ENCODE assay signal across 1 cellular context in the genomic region with DNA sequence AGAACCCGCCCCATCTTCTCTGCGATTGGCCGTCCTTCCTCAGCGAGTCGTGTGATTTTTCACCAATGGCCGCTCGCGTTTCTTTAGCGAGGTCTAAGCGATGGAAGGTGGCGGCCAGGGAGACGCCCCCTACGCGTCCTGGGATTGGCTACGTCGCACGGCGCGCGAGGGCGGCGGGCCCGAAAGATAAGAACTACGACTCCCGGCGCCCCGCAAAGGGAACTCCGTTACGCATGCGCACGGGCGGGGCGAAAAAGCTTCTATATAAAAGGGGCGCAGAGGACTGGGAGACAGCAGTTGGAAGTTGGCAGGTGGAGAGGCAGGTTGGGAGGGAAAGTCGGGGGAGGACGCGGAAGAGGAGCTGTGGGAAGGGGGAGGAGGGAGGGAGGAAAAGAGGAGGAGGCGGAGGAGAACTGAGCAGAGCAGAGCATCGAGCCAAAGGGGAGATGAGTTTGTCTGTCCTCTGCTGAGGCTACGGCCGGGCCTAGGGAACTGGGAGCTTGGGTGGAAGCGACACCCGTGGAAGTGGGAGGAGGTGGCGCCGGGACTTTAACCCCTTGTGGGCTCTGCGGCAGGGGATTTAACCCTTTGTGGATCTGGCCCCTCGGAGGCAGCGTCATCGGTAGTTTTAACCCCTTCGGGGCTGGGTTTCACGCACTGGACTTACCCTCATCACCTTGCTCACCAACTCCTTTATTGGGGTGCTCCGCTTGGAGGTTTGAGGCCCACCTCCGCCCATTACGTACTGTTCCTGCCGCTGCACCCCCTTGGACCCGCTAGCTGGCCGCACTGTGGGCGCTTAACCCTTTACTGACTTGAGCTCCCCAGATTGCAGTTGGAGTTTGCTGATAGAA.
TF ChIP-seq lines count a peak whose summit lies in the region.

A gene with protein sequence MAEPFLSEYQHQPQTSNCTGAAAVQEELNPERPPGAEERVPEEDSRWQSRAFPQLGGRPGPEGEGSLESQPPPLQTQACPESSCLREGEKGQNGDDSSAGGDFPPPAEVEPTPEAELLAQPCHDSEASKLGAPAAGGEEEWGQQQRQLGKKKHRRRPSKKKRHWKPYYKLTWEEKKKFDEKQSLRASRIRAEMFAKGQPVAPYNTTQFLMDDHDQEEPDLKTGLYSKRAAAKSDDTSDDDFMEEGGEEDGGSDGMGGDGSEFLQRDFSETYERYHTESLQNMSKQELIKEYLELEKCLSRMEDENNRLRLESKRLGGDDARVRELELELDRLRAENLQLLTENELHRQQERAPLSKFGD (plus strand): TSS at position 293 of the 854 bp plus-strand sequence. CDS start 716 bp downstream, outside the sequence.

TF ChIP-seq in K562, 482 proteins besides CTCF, POLR2A, EP300 and RAD21 (continued from another document and continues in another):
- TF ChIP-seq, protein P1, sequence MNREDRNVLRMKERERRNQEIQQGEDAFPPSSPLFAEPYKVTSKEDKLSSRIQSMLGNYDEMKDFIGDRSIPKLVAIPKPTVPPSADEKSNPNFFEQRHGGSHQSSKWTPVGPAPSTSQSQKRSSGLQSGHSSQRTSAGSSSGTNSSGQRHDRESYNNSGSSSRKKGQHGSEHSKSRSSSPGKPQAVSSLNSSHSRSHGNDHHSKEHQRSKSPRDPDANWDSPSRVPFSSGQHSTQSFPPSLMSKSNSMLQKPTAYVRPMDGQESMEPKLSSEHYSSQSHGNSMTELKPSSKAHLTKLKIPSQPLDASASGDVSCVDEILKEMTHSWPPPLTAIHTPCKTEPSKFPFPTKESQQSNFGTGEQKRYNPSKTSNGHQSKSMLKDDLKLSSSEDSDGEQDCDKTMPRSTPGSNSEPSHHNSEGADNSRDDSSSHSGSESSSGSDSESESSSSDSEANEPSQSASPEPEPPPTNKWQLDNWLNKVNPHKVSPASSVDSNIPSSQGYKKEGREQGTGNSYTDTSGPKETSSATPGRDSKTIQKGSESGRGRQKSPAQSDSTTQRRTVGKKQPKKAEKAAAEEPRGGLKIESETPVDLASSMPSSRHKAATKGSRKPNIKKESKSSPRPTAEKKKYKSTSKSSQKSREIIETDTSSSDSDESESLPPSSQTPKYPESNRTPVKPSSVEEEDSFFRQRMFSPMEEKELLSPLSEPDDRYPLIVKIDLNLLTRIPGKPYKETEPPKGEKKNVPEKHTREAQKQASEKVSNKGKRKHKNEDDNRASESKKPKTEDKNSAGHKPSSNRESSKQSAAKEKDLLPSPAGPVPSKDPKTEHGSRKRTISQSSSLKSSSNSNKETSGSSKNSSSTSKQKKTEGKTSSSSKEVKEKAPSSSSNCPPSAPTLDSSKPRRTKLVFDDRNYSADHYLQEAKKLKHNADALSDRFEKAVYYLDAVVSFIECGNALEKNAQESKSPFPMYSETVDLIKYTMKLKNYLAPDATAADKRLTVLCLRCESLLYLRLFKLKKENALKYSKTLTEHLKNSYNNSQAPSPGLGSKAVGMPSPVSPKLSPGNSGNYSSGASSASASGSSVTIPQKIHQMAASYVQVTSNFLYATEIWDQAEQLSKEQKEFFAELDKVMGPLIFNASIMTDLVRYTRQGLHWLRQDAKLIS (CRISPR knock-in tag; IDR thresholded peaks at IDR 0.05) = peak; percentile 89
- TF ChIP-seq PHB2 (IDR thresholded peaks at IDR 0.05; ENCODE audit: low read depth) = peak; percentile 69; the same call in 1 of the 2 replicates
- 0 out of 2 replicates have a peak, but pooled peaks have one; percentile 12 for TF ChIP-seq NFE2 (IDR thresholded peaks at IDR 0.05; ENCODE audit: low read depth)
- TF ChIP-seq, protein P2, sequence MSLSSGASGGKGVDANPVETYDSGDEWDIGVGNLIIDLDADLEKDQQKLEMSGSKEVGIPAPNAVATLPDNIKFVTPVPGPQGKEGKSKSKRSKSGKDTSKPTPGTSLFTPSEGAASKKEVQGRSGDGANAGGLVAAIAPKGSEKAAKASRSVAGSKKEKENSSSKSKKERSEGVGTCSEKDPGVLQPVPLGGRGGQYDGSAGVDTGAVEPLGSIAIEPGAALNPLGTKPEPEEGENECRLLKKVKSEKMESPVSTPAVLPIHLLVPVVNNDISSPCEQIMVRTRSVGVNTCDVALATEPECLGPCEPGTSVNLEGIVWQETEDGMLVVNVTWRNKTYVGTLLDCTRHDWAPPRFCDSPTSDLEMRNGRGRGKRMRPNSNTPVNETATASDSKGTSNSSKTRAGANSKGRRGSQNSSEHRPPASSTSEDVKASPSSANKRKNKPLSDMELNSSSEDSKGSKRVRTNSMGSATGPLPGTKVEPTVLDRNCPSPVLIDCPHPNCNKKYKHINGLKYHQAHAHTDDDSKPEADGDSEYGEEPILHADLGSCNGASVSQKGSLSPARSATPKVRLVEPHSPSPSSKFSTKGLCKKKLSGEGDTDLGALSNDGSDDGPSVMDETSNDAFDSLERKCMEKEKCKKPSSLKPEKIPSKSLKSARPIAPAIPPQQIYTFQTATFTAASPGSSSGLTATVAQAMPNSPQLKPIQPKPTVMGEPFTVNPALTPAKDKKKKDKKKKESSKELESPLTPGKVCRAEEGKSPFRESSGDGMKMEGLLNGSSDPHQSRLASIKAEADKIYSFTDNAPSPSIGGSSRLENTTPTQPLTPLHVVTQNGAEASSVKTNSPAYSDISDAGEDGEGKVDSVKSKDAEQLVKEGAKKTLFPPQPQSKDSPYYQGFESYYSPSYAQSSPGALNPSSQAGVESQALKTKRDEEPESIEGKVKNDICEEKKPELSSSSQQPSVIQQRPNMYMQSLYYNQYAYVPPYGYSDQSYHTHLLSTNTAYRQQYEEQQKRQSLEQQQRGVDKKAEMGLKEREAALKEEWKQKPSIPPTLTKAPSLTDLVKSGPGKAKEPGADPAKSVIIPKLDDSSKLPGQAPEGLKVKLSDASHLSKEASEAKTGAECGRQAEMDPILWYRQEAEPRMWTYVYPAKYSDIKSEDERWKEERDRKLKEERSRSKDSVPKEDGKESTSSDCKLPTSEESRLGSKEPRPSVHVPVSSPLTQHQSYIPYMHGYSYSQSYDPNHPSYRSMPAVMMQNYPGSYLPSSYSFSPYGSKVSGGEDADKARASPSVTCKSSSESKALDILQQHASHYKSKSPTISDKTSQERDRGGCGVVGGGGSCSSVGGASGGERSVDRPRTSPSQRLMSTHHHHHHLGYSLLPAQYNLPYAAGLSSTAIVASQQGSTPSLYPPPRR (CRISPR knock-in tag; IDR thresholded peaks at IDR 0.05; ENCODE audit: borderline replicate concordance) = no peak
- TF ChIP-seq, protein P3, sequence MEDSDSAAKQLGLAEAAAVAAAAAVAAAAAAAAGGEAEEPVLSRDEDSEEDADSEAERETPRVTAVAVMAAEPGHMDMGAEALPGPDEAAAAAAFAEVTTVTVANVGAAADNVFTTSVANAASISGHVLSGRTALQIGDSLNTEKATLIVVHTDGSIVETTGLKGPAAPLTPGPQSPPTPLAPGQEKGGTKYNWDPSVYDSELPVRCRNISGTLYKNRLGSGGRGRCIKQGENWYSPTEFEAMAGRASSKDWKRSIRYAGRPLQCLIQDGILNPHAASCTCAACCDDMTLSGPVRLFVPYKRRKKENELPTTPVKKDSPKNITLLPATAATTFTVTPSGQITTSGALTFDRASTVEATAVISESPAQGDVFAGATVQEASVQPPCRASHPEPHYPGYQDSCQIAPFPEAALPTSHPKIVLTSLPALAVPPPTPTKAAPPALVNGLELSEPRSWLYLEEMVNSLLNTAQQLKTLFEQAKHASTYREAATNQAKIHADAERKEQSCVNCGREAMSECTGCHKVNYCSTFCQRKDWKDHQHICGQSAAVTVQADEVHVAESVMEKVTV (CRISPR knock-in tag; IDR thresholded peaks at IDR 0.05) = peak; percentile 62
- TF ChIP-seq, protein P4, sequence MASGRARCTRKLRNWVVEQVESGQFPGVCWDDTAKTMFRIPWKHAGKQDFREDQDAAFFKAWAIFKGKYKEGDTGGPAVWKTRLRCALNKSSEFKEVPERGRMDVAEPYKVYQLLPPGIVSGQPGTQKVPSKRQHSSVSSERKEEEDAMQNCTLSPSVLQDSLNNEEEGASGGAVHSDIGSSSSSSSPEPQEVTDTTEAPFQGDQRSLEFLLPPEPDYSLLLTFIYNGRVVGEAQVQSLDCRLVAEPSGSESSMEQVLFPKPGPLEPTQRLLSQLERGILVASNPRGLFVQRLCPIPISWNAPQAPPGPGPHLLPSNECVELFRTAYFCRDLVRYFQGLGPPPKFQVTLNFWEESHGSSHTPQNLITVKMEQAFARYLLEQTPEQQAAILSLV (tag; IDR thresholded peaks at IDR 0.05) = no peak
- TF ChIP-seq, protein P5, sequence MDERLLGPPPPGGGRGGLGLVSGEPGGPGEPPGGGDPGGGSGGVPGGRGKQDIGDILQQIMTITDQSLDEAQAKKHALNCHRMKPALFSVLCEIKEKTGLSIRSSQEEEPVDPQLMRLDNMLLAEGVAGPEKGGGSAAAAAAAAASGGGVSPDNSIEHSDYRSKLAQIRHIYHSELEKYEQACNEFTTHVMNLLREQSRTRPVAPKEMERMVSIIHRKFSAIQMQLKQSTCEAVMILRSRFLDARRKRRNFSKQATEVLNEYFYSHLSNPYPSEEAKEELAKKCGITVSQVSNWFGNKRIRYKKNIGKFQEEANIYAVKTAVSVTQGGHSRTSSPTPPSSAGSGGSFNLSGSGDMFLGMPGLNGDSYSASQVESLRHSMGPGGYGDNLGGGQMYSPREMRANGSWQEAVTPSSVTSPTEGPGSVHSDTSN (CRISPR knock-in tag; IDR thresholded peaks at IDR 0.05; ENCODE audit: low read depth) = no peak
- TF ChIP-seq, protein P5 (tag; conservative IDR thresholded peaks at IDR 0.05; ENCODE audit: low read depth) = no peak
- no peak for TF ChIP-seq PTRF (tag; IDR thresholded peaks at IDR 0.05)
- TF ChIP-seq, protein P6, sequence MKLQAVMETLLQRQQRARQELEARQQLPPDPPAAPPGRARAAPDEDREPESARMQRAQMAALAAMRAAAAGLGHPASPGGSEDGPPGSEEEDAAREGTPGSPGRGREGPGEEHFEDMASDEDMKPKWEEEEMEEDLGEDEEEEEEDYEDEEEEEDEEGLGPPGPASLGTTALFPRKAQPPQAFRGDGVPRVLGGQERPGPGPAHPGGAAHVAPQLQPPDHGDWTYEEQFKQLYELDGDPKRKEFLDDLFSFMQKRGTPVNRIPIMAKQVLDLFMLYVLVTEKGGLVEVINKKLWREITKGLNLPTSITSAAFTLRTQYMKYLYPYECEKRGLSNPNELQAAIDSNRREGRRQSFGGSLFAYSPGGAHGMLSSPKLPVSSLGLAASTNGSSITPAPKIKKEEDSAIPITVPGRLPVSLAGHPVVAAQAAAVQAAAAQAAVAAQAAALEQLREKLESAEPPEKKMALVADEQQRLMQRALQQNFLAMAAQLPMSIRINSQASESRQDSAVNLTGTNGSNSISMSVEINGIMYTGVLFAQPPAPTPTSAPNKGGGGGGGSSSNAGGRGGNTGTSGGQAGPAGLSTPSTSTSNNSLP (IDR thresholded peaks at IDR 0.05; ENCODE audit: borderline replicate concordance, low read depth, low read length) = no peak
- TF ChIP-seq, protein P7, sequence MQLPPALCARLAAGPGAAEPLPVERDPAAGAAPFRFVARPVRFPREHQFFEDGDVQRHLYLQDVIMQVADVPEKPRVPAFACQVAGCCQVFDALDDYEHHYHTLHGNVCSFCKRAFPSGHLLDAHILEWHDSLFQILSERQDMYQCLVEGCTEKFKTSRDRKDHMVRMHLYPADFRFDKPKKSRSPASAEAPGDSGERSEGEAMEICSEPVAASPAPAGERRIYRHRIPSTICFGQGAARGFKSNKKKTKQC (CRISPR knock-in tag; IDR thresholded peaks at IDR 0.05) = peak; percentile 90
- TF ChIP-seq, protein P8, sequence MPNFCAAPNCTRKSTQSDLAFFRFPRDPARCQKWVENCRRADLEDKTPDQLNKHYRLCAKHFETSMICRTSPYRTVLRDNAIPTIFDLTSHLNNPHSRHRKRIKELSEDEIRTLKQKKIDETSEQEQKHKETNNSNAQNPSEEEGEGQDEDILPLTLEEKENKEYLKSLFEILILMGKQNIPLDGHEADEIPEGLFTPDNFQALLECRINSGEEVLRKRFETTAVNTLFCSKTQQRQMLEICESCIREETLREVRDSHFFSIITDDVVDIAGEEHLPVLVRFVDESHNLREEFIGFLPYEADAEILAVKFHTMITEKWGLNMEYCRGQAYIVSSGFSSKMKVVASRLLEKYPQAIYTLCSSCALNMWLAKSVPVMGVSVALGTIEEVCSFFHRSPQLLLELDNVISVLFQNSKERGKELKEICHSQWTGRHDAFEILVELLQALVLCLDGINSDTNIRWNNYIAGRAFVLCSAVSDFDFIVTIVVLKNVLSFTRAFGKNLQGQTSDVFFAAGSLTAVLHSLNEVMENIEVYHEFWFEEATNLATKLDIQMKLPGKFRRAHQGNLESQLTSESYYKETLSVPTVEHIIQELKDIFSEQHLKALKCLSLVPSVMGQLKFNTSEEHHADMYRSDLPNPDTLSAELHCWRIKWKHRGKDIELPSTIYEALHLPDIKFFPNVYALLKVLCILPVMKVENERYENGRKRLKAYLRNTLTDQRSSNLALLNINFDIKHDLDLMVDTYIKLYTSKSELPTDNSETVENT (CRISPR knock-in tag; IDR thresholded peaks at IDR 0.05) = peak; percentile 97
- no peak for TF ChIP-seq FOXJ2 (tag; IDR thresholded peaks at IDR 0.05)
- no peak for TF ChIP-seq ZNF785 (CRISPR knock-in tag; IDR thresholded peaks at IDR 0.05)
- no peak for TF ChIP-seq DACH1 (IDR thresholded peaks at IDR 0.05; ENCODE audit: partially characterized antibody)
- TF ChIP-seq ZSCAN29 (IDR thresholded peaks at IDR 0.05) = no peak
- TF ChIP-seq, protein P9, sequence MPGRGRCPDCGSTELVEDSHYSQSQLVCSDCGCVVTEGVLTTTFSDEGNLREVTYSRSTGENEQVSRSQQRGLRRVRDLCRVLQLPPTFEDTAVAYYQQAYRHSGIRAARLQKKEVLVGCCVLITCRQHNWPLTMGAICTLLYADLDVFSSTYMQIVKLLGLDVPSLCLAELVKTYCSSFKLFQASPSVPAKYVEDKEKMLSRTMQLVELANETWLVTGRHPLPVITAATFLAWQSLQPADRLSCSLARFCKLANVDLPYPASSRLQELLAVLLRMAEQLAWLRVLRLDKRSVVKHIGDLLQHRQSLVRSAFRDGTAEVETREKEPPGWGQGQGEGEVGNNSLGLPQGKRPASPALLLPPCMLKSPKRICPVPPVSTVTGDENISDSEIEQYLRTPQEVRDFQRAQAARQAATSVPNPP (IDR thresholded peaks at IDR 0.05; ENCODE audit: borderline replicate concordance, insufficient read depth, insufficient read length) = no peak
- TF ChIP-seq DPF2 (IDR thresholded peaks at IDR 0.05) = peak; percentile 74
- TF ChIP-seq NFE2L1 (tag; IDR thresholded peaks at IDR 0.05; ENCODE audit: borderline replicate concordance, low read depth) = no peak
- TF ChIP-seq ILK (tag; IDR thresholded peaks at IDR 0.05; ENCODE audit: borderline replicate concordance, low read depth) = no peak
- TF ChIP-seq ZNF707 (CRISPR knock-in tag; conservative IDR thresholded peaks at IDR 0.05) = no peak
- peak; percentile 95 for TF ChIP-seq TAF15 (IDR thresholded peaks at IDR 0.05; ENCODE audit: low read depth, low read length)
- TF ChIP-seq ZNF175 (CRISPR knock-in tag; IDR thresholded peaks at IDR 0.05; ENCODE audit: low read depth) = peak; percentile 48; the same call in 1 of the 2 replicates
- no peak for TF ChIP-seq PTTG1 (tag; IDR thresholded peaks at IDR 0.05; ENCODE audit: low read depth)
